17 cellular contexts compared by ENCODE assay signal in the genomic region with DNA sequence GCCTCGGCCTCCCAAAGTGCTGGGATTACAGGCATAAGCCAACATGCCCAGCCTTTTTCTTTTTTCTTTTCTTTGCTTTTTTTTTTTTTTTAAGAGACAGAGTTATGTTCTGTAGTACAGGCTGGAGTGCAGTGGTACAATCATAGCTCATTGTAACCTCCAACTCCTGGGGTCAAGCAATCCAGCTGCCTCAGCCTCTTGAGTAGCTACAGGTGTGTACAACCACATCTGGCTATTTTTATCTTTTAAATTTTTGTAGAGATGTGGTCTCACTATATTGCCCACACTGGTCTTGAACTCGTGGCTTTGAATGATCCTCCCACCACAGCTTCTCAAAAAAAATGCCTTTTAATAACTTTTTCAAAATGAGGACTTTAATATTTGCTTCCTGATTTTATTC.
DNase-seq lines count a peak whose midpoint lies in the region; ATAC-seq lines count a peak whose summit lies in the region.
"Had no signal": no experiment of that assay in that cellular context is flagged by ENCODE, and none has a peak within 500 bp of the region (broad histone marks: within the 10 kb centered on the region; RNA-seq: fewer than 3 reads in every experiment).

No MANE protein-coding gene starts in this region.

- peaks cover 8 to 12% of the 10 kb centered on the region in 2 donors for H3K4me1 Mint-ChIP-seq in stimulated activated naive B cell treated with anti-CD40 and anti-IgM and Interleukin-4, amounts not matched to agents 10 μg/mL and 1 μg/mL and 100 μg/mL, for 72 hours

- H3K27me3 Mint-ChIP-seq in stimulated activated naive B cell treated with anti-CD40 and anti-IgM and Interleukin-4, amounts not matched to agents 10 μg/mL and 1 μg/mL and 100 μg/mL, for 72 hours: peaks cover 0 to 11% of the 10 kb centered on the region in 2 donors
- H3K27me3 Mint-ChIP-seq: activated CD4-positive, alpha-beta T cell treated with anti-CD3 and anti-CD28 coated beads, Interleukin-2, amount 10 ng/mL, durations not matched to agents 24 days and 14 days; activated T-cell treated with anti-CD3 and anti-CD28 coated beads, Interleukin-2, amount 50 U/mL, for 24 hours; CD4-positive, alpha-beta memory T cell had no signal

- peaks cover 2 to 5% of the 10 kb centered on the region in 2 donors for H3K9me3 Mint-ChIP-seq in stimulated activated naive B cell treated with anti-CD40 and anti-IgM and Interleukin-4, amounts not matched to agents 10 μg/mL and 1 μg/mL and 100 μg/mL, for 72 hours
- H3K9me3 Mint-ChIP-seq: activated T-cell treated with anti-CD3 and anti-CD28 coated beads, Interleukin-2, amount 50 U/mL, for 24 hours had no signal

- DNase-seq in stimulated activated naive B cell treated with anti-CD40 and anti-IgM and Interleukin-4, amounts not matched to agents 10 μg/mL and 1 μg/mL and 100 μg/mL, for 72 hours: no peak
- no peak for DNase-seq in NCI-H146 treated with DMSO at 0.1 percent for 48 hours (lab: John Stamatoyannopoulos, UW; ENCODE audit: unreplicated experiment)
- no peak for DNase-seq in HUDEP-2 (lab: John Stamatoyannopoulos, UW; ENCODE audit: unreplicated experiment in 76 of 76)
- no peak for DNase-seq in glomerular visceral epithelial cell (ENCODE audit: extremely low spot score)
- DNase-seq: activated CD4-positive, alpha-beta T cell treated with anti-CD3 and anti-CD28 coated beads, Interleukin-2, amount 10 ng/mL, durations not matched to agents 24 days and 14 days; activated T-cell treated with anti-CD3 and anti-CD28 coated beads, Interleukin-2, amount 50 U/mL, for 24 hours; CD4-positive, alpha-beta memory T cell; KBM-7; kidney glomerular epithelial cell; mucosa of descending colon; NCI-H1694 treated with DMSO at 0.1 percent for 48 hours; pancreas; SHP77 treated with DMSO at 0.1 percent for 48 hours; stimulated activated CD4-positive, alpha-beta T cell treated with anti-CD3 and anti-CD28 coated beads, Interleukin-12 subunit alpha, Interleukin-12 subunit beta, amount 100 ng/mL, for 4 hours had no signal

- H3K4me3 Mint-ChIP-seq in stimulated activated naive B cell treated with anti-CD40 and anti-IgM and Interleukin-4, amounts not matched to agents 10 μg/mL and 1 μg/mL and 100 μg/mL, for 72 hours: no peak overlapping the region
- H3K4me3 Mint-ChIP-seq: activated CD4-positive, alpha-beta T cell treated with anti-CD3 and anti-CD28 coated beads, Interleukin-2, amount 10 ng/mL, durations not matched to agents 24 days and 14 days; activated T-cell treated with anti-CD3 and anti-CD28 coated beads, Interleukin-2, amount 50 U/mL, for 24 hours; CD4-positive, alpha-beta memory T cell had no signal

- no peaks in the 10 kb centered on the region for H3K36me3 Mint-ChIP-seq in stimulated activated naive B cell treated with anti-CD40 and anti-IgM and Interleukin-4, amounts not matched to agents 10 μg/mL and 1 μg/mL and 100 μg/mL, for 72 hours
- H3K36me3 Mint-ChIP-seq: CD4-positive, alpha-beta memory T cell had no signal

- H3K27ac Mint-ChIP-seq in stimulated activated naive B cell treated with anti-CD40 and anti-IgM and Interleukin-4, amounts not matched to agents 10 μg/mL and 1 μg/mL and 100 μg/mL, for 72 hours: peak overlapping the region; percentile 26
- H3K27ac Mint-ChIP-seq: activated CD4-positive, alpha-beta T cell treated with anti-CD3 and anti-CD28 coated beads, Interleukin-2, amount 10 ng/mL, durations not matched to agents 24 days and 14 days; activated T-cell treated with anti-CD3 and anti-CD28 coated beads, Interleukin-2, amount 50 U/mL, for 24 hours had no signal

- ATAC-seq in GM19328 (IDR thresholded peaks at IDR 0.05; ENCODE audit: unreplicated experiment): peak; percentile 50
- peak; percentile 43 for ATAC-seq in HG02571 (IDR thresholded peaks at IDR 0.05; ENCODE audit: unreplicated experiment)
- peak; percentile 44 for ATAC-seq in HG03108 (IDR thresholded peaks at IDR 0.05; ENCODE audit: unreplicated experiment)
- peak; percentile 30 to 50 for ATAC-seq in stimulated activated naive B cell treated with anti-CD40 and anti-IgM and Interleukin-4, amounts not matched to agents 10 μg/mL and 1 μg/mL and 100 μg/mL, for 72 hours (replicated peaks)
